ENCODE assay signal across 1 cellular context in the genomic region with DNA sequence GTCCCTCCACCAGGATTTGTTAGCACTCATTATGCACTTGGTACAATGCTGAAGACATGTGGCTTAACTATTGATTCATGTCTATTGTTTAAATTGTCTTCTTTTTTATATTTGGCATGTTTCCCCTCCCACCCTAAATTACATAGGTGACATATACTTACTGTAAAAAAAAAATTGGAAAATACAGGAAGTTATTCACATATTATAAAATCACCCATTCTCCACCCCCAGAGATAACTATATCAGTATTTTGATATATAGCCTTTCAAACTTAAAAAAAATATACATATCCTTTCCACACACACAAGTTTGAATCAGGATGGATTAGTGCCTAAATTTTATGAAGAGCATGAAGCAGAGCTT.
TF ChIP-seq lines count a peak whose summit lies in the region.

No MANE protein-coding gene starts in this region.

TF ChIP-seq in HCT116, 20 proteins besides CTCF, POLR2A, EP300 and RAD21 (continued from another document):
- TF ChIP-seq, protein P1, sequence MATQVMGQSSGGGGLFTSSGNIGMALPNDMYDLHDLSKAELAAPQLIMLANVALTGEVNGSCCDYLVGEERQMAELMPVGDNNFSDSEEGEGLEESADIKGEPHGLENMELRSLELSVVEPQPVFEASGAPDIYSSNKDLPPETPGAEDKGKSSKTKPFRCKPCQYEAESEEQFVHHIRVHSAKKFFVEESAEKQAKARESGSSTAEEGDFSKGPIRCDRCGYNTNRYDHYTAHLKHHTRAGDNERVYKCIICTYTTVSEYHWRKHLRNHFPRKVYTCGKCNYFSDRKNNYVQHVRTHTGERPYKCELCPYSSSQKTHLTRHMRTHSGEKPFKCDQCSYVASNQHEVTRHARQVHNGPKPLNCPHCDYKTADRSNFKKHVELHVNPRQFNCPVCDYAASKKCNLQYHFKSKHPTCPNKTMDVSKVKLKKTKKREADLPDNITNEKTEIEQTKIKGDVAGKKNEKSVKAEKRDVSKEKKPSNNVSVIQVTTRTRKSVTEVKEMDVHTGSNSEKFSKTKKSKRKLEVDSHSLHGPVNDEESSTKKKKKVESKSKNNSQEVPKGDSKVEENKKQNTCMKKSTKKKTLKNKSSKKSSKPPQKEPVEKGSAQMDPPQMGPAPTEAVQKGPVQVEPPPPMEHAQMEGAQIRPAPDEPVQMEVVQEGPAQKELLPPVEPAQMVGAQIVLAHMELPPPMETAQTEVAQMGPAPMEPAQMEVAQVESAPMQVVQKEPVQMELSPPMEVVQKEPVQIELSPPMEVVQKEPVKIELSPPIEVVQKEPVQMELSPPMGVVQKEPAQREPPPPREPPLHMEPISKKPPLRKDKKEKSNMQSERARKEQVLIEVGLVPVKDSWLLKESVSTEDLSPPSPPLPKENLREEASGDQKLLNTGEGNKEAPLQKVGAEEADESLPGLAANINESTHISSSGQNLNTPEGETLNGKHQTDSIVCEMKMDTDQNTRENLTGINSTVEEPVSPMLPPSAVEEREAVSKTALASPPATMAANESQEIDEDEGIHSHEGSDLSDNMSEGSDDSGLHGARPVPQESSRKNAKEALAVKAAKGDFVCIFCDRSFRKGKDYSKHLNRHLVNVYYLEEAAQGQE (IDR thresholded peaks at IDR 0.05; ENCODE audit: low read depth): no peak
- TF ChIP-seq POLR2AphosphoS5 (IDR thresholded peaks at IDR 0.05; ENCODE audit: low read depth, low read length): no peak
- TF ChIP-seq EGR1 (IDR thresholded peaks at IDR 0.05; ENCODE audit: low read depth): no peak
- TF ChIP-seq EZH2phosphoT487 (IDR thresholded peaks at IDR 0.05; ENCODE audit: borderline replicate concordance): no peak
